16 cellular contexts compared by ENCODE assay signal in the genomic region with DNA sequence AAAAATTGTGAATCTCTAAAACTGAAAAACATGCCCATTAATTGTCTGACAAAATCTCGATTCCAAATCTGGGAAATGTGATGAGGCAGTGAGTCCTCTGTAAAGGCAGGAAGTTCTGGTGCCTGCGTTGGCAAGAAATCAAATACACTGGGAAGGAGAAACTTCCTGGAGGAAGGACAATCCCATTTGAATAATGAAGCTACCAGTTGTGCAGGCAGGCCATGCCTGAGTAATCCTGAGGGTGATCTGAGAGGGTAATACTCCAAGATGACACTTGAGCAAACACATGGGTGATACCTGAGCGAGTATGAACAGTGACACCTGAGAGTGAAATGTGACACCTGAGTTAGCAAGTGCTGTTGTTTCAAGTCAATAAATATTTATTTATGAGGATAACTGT. TPM values are rescaled to one million over a fixed set of nuclear protein-coding genes. Genes with fewer than 3 reads are reported as not detected.
DNase-seq lines count a peak whose midpoint lies in the region; ATAC-seq lines count a peak whose summit lies in the region.
"Had no signal": no experiment of that assay in that cellular context is flagged by ENCODE, and none has a peak within 500 bp of the region (broad histone marks: within the 10 kb centered on the region; RNA-seq: fewer than 3 reads in every experiment).

No MANE protein-coding gene starts in this region.

- H3K27ac Mint-ChIP-seq in stimulated activated naive B cell treated with anti-CD40 and anti-IgM and Interleukin-4, amounts not matched to agents 10 μg/mL and 1 μg/mL and 100 μg/mL, for 72 hours, result no peak overlapping the region
- H3K27ac Mint-ChIP-seq: activated CD4-positive, alpha-beta memory T cell treated with anti-CD3 and anti-CD28 coated beads, Interleukin-2, amount 10 ng/mL, durations not matched to agents 7 days and 5 days; naive B cell had no signal

- no peaks in the 10 kb centered on the region for H3K9me3 Mint-ChIP-seq in stimulated activated naive B cell treated with anti-CD40 and anti-IgM and Interleukin-4, amounts not matched to agents 10 μg/mL and 1 μg/mL and 100 μg/mL, for 72 hours
- H3K9me3 Mint-ChIP-seq: activated CD4-positive, alpha-beta memory T cell treated with anti-CD3 and anti-CD28 coated beads, Interleukin-2, amount 10 ng/mL, durations not matched to agents 7 days and 5 days; naive B cell had no signal

- no peaks in the 10 kb centered on the region for H3K4me1 Mint-ChIP-seq in stimulated activated naive B cell treated with anti-CD40 and anti-IgM and Interleukin-4, amounts not matched to agents 10 μg/mL and 1 μg/mL and 100 μg/mL, for 72 hours
- H3K4me1 Mint-ChIP-seq: naive B cell had no signal

- H3K36me3 Mint-ChIP-seq in stimulated activated naive B cell treated with anti-CD40 and anti-IgM and Interleukin-4, amounts not matched to agents 10 μg/mL and 1 μg/mL and 100 μg/mL, for 72 hours, result peaks cover 0 to 1% of the 10 kb centered on the region in 2 donors
- H3K36me3 Mint-ChIP-seq: naive B cell had no signal

- DNase-seq in A172 (ENCODE audit: low spot score) (peak; percentile 35), EL (peak; percentile 44), NCI-H345 treated with DMSO at 0.1 percent for 48 hours (lab: John Stamatoyannopoulos, UW; ENCODE audit: unreplicated experiment) (peak; percentile 74), epithelial cell of prostate (ENCODE audit: low read depth, low spot score) (peak; percentile 48), germinal center (ENCODE audit: low spot score) (no peak)
- DNase-seq in stimulated activated naive B cell treated with anti-CD40 and anti-IgM and Interleukin-4, amounts not matched to agents 10 μg/mL and 1 μg/mL and 100 μg/mL, for 72 hours, result no peak
- DNase-seq: activated CD4-positive, alpha-beta memory T cell treated with anti-CD3 and anti-CD28 coated beads, Interleukin-2, amount 10 ng/mL, durations not matched to agents 7 days and 5 days; effector CD4-positive, alpha-beta T cell; kidney; naive B cell; NK-92 treated with Interleukin-12 subunit alpha and Interleukin-12 subunit beta, amount 100 ng/mL, for 24 hours; psoas muscle; SHP77 treated with DMSO at 0.1 percent for 48 hours; thyroid gland had no signal

- H3K27ac ChIP-seq in epithelial cell of prostate, result peak overlapping the region; percentile 31
- H3K27ac ChIP-seq: psoas muscle, thyroid gland had no signal

- no peak overlapping the region for H3K4me3 Mint-ChIP-seq in stimulated activated naive B cell treated with anti-CD40 and anti-IgM and Interleukin-4, amounts not matched to agents 10 μg/mL and 1 μg/mL and 100 μg/mL, for 72 hours
- H3K4me3 Mint-ChIP-seq: activated CD4-positive, alpha-beta memory T cell treated with anti-CD3 and anti-CD28 coated beads, Interleukin-2, amount 10 ng/mL, durations not matched to agents 7 days and 5 days; naive B cell had no signal

- H3K27me3 Mint-ChIP-seq in stimulated activated naive B cell treated with anti-CD40 and anti-IgM and Interleukin-4, amounts not matched to agents 10 μg/mL and 1 μg/mL and 100 μg/mL, for 72 hours, result no peaks in the 10 kb centered on the region
- H3K27me3 Mint-ChIP-seq: activated CD4-positive, alpha-beta memory T cell treated with anti-CD3 and anti-CD28 coated beads, Interleukin-2, amount 10 ng/mL, durations not matched to agents 7 days and 5 days; naive B cell had no signal

- ATAC-seq in GM18517 (IDR thresholded peaks at IDR 0.05; ENCODE audit: unreplicated experiment), result no peak
- ATAC-seq in HG02852 (IDR thresholded peaks at IDR 0.05; ENCODE audit: unreplicated experiment), result no peak
- ATAC-seq in stimulated activated naive B cell treated with anti-CD40 and anti-IgM and Interleukin-4, amounts not matched to agents 10 μg/mL and 1 μg/mL and 100 μg/mL, for 72 hours (replicated peaks), result no peak
- ATAC-seq: psoas muscle had no signal

RNA-seq across cellular contexts. Expression of gene KIF24, which starts 49.6 kb away (rescaled TPM):
- total RNA-seq in A172 (2014; rRNA removed; shearing (Covaris generic)), result 9.0 and 11.5 TPM in 2 replicates

RNA-seq across cellular contexts. Expression of gene NUDT2, which starts 49.9 kb away (rescaled TPM):
- total RNA-seq in A172 (2014; rRNA removed; shearing (Covaris generic)), result 52.1 and 67.4 TPM in 2 replicates

Comparison
In these comparisons a context has a peak if more than half of its experiments do, and no peak if none do; other contexts are left out.
1. DNase-seq: peak in A172 (single experiment), EL (single experiment), NCI-H345 treated with DMSO at 0.1 percent for 48 hours (single experiment) and epithelial cell of prostate (single experiment); none in germinal center (single experiment) and stimulated activated naive B cell treated with anti-CD40 and anti-IgM and Interleukin-4, amounts not matched to agents 10 μg/mL and 1 μg/mL and 100 μg/mL, for 72 hours (single experiment).